16 cellular contexts compared by ENCODE assay signal in genomic region chr15:101707983-101708382, GRCh38. TPM values are rescaled to one million over a fixed set of nuclear protein-coding genes. Genes with fewer than 3 reads are reported as not detected.
DNase-seq lines count a peak whose midpoint lies in the region; ATAC-seq, FAIRE-seq and TF ChIP-seq lines count a peak whose summit lies in the region.
"Had no signal": no experiment of that assay in that cellular context is flagged by ENCODE, and none has a peak within 500 bp of the region (broad histone marks: within the 10 kb centered on the region; RNA-seq: fewer than 3 reads in every experiment).

No MANE protein-coding gene starts in this region.

- FAIRE-seq in A204.1 (lab: Jason Lieb, UNC), result peak; percentile 9
- FAIRE-seq: GM12892, H54 had no signal

- H3K27me3 Mint-ChIP-seq in activated T-cell treated with anti-CD3 and anti-CD28 coated beads, Interleukin-2, amount 50 U/mL, for 72 hours (ENCODE audit: low read depth), result no peaks in the 10 kb centered on the region
- no peaks in the 10 kb centered on the region for H3K27me3 Mint-ChIP-seq in activated T-cell treated with anti-CD3 and anti-CD28 coated beads, Interleukin-2, amount 50 U/mL, for 24 hours
- H3K27me3 Mint-ChIP-seq: CD4-positive, alpha-beta memory T cell had no signal

- H3K4me1 Mint-ChIP-seq in activated T-cell treated with anti-CD3 and anti-CD28 coated beads, Interleukin-2, amount 50 U/mL, for 72 hours (ENCODE audit: low read depth), result no peaks in the 10 kb centered on the region
- peaks cover 3% of the 10 kb centered on the region for H3K4me1 Mint-ChIP-seq in activated T-cell treated with anti-CD3 and anti-CD28 coated beads, Interleukin-2, amount 50 U/mL, for 24 hours (ENCODE audit: low read depth)

- no peak for ATAC-seq in activated T-cell treated with anti-CD3 and anti-CD28 coated beads, Interleukin-2, amount 50 U/mL, for 72 hours (replicated peaks in 1 of 2)

- DNase-seq in activated T-cell treated with anti-CD3 and anti-CD28 coated beads, Interleukin-2, amount 50 U/mL, for 72 hours, result no peak
- no peak for DNase-seq in activated T-cell treated with anti-CD3 and anti-CD28 coated beads, Interleukin-2, amount 50 U/mL, for 24 hours
- DNase-seq in HEK293T (ENCODE audit: extremely low spot score) (no peak), GDM1 (lab: John Stamatoyannopoulos, UW) (no peak)
- no peak for DNase-seq in stimulated activated CD4-positive, alpha-beta T cell treated with anti-CD3 and anti-CD28 coated beads, Interleukin-4, amount 100 ng/mL, for 1 hour
- DNase-seq: 8988T; C1 segment of cervical spinal cord; Calu3; CD4-positive, alpha-beta memory T cell; COR-L47; DMS53; DMS79 treated with DMSO at 0.1 percent for 48 hours; GOT3 had no signal

- POLR2A ChIA-PET in HEK293T (lab: Yijun Ruan, JAX), result no interaction called here

- peaks cover 6 to 11% of the 10 kb centered on the region in 2 donors for H3K36me3 Mint-ChIP-seq in activated T-cell treated with anti-CD3 and anti-CD28 coated beads, Interleukin-2, amount 50 U/mL, for 72 hours (ENCODE audit: insufficient read depth in 2 of 2)
- H3K36me3 Mint-ChIP-seq in activated T-cell treated with anti-CD3 and anti-CD28 coated beads, Interleukin-2, amount 50 U/mL, for 24 hours (ENCODE audit: low read depth), result peaks cover 85% of the 10 kb centered on the region

- H3K4me3 Mint-ChIP-seq in activated T-cell treated with anti-CD3 and anti-CD28 coated beads, Interleukin-2, amount 50 U/mL, for 72 hours, result no peak overlapping the region
- H3K4me3 Mint-ChIP-seq in activated T-cell treated with anti-CD3 and anti-CD28 coated beads, Interleukin-2, amount 50 U/mL, for 24 hours, result no peak overlapping the region

- CTCF ChIA-PET in HEK293T (lab: Yijun Ruan, JAX), result no interaction called here

- H3K27ac Mint-ChIP-seq in activated T-cell treated with anti-CD3 and anti-CD28 coated beads, Interleukin-2, amount 50 U/mL, for 72 hours, result peak overlapping the region; percentile 65
- H3K27ac Mint-ChIP-seq in activated T-cell treated with anti-CD3 and anti-CD28 coated beads, Interleukin-2, amount 50 U/mL, for 24 hours, result no peak overlapping the region

- H3K9me3 Mint-ChIP-seq in activated T-cell treated with anti-CD3 and anti-CD28 coated beads, Interleukin-2, amount 50 U/mL, for 72 hours, result no peaks in the 10 kb centered on the region
- H3K9me3 Mint-ChIP-seq in activated T-cell treated with anti-CD3 and anti-CD28 coated beads, Interleukin-2, amount 50 U/mL, for 24 hours, result no peaks in the 10 kb centered on the region
- H3K9me3 Mint-ChIP-seq: CD4-positive, alpha-beta memory T cell had no signal

TF ChIP-seq in HEK293T, 16 proteins besides CTCF, POLR2A, EP300 and RAD21:
- no peak for TF ChIP-seq FOXK2 (IDR thresholded peaks at IDR 0.05)
- 0 out of 2 replicates have a peak, but pooled peaks have one; percentile 23 for TF ChIP-seq ZNF384 (IDR thresholded peaks at IDR 0.05)

RNA-seq across cellular contexts. Expression of gene TARS3, which starts 16.3 kb away (rescaled TPM):
- 10 to 100 TPM; 12.6 to 14.2 TPM for total RNA-seq in activated T-cell treated with anti-CD3 and anti-CD28 coated beads, Interleukin-2, amount 50 U/mL, for 72 hours

RNA-seq across cellular contexts. Expression of gene TM2D3, which starts 55.8 kb away (rescaled TPM):
- total RNA-seq in activated T-cell treated with anti-CD3 and anti-CD28 coated beads, Interleukin-2, amount 50 U/mL, for 72 hours, result 10 to 100 TPM; 32.7 to 40.7 TPM
